In genomic region chr12:57936513-57936883, GRCh38 we compare ENCODE assay signal across 1 cellular context.
TF ChIP-seq lines count a peak whose summit lies in the region.

No MANE protein-coding gene starts in this region.

TF ChIP-seq in H1, 55 proteins besides CTCF, POLR2A, EP300 and RAD21 (continued from another document):
- TF ChIP-seq RXRA (IDR thresholded peaks at IDR 0.05; ENCODE audit: insufficient read depth, low read depth, low read length) (no peak), EZH2 (IDR thresholded peaks at IDR 0.05; ENCODE audit: low read depth, low read length, severe bottlenecking) (no peak), JUND (IDR thresholded peaks at IDR 0.05; ENCODE audit: low read length) (no peak), SIRT6 (IDR thresholded peaks at IDR 0.05; ENCODE audit: low read length) (no peak), GTF2F1 (IDR thresholded peaks at IDR 0.05; ENCODE audit: borderline replicate concordance, low read depth, low read length) (no peak), ASH2L (IDR thresholded peaks at IDR 0.05; ENCODE audit: low read length) (no peak), NRF1 (IDR thresholded peaks at IDR 0.05; ENCODE audit: low read depth, low read length) (no peak), CBX8 (IDR thresholded peaks at IDR 0.05; ENCODE audit: borderline replicate concordance, low read depth, low read length) (no peak), CBX5 (IDR thresholded peaks at IDR 0.05; ENCODE audit: low read depth, low read length) (no peak), SP4 (IDR thresholded peaks at IDR 0.05; ENCODE audit: low read length) (no peak), USF2 (IDR thresholded peaks at IDR 0.05; ENCODE audit: low read length) (no peak), NANOG (IDR thresholded peaks at IDR 0.05; ENCODE audit: insufficient read depth, low read depth, low read length, poor library complexity, severe bottlenecking) (no peak), HDAC2 (IDR thresholded peaks at IDR 0.05; ENCODE audit: borderline replicate concordance in 1 of 2, low read depth in 2 of 2, low read length in 2 of 2) (no peak), ZNF274 (IDR thresholded peaks at IDR 0.05; ENCODE audit: borderline replicate concordance, extremely low read depth, low read length) (no peak), E2F6 (IDR thresholded peaks at IDR 0.05) (no peak), HDAC6 (IDR thresholded peaks at IDR 0.05; ENCODE audit: low read depth, low read length) (no peak)
